10 cellular contexts compared by ENCODE assay signal in genomic region chr1:20981903-20982695, GRCh38.
DNase-seq lines count a peak whose midpoint lies in the region; ATAC-seq, FAIRE-seq and TF ChIP-seq lines count a peak whose summit lies in the region.
"Had no signal": no experiment of that assay in that cellular context is flagged by ENCODE, and none has a peak within 500 bp of the region (broad histone marks: within the 10 kb centered on the region; RNA-seq: fewer than 3 reads in every experiment).

No MANE protein-coding gene starts in this region.

- H3K4me3 Mint-ChIP-seq in stimulated activated naive B cell treated with anti-CD40 and anti-IgM and Interleukin-4, amounts not matched to agents 10 μg/mL and 1 μg/mL and 100 μg/mL, for 72 hours = no peak overlapping the region
- H3K4me3 Mint-ChIP-seq: activated naive CD8-positive, alpha-beta T cell had no signal

- peak; percentile 40 to 42; a peak in 4 of 5 replicates for TF ChIP-seq RAD21 in A549 (conservative IDR thresholded peaks at IDR 0.05 in 1 of 2, IDR thresholded peaks at IDR 0.05 in 1 of 2)

- H3K79me2 ChIP-seq in keratinocyte (ENCODE audit: control insufficient read depth, insufficient read depth, low read length) = no peaks in the 10 kb centered on the region

- H3K27me3 Mint-ChIP-seq in stimulated activated naive B cell treated with anti-CD40 and anti-IgM and Interleukin-4, amounts not matched to agents 10 μg/mL and 1 μg/mL and 100 μg/mL, for 72 hours = no peaks in the 10 kb centered on the region
- H3K27me3 Mint-ChIP-seq: activated naive CD8-positive, alpha-beta T cell had no signal

- TF ChIP-seq CTCF in A549 (IDR thresholded peaks at IDR 0.05) = peak; percentile 27; the same call in 2 of the 3 replicates
- peak; percentile 24 to 51 (median 27) for TF ChIP-seq CTCF in ascending aorta (IDR thresholded peaks at IDR 0.05)
- peak in 1 of 3 experiments; percentile 25 for TF ChIP-seq CTCF in keratinocyte (optimal IDR thresholded peaks at IDR 0.05 in 1 of 3, IDR thresholded peaks at IDR 0.05 in 1 of 3, conservative IDR thresholded peaks at IDR 0.05 in 1 of 3; ENCODE audit: extremely low read depth in 1 of 3, insufficient read depth in 2 of 3, low read length in 3 of 3)

- dilution Hi-C loops in keratinocyte (cut with MboI; ENCODE audit: extremely low pct_ligation_motif_present, low sequenced_read_pairs) = no loop called here

- H3K27ac Mint-ChIP-seq in stimulated activated naive B cell treated with anti-CD40 and anti-IgM and Interleukin-4, amounts not matched to agents 10 μg/mL and 1 μg/mL and 100 μg/mL, for 72 hours = no peak overlapping the region
- H3K27ac Mint-ChIP-seq: activated naive CD8-positive, alpha-beta T cell had no signal

- DNase-seq in A549 (ENCODE audit: low read depth in 1 of 2, low spot score in 1 of 2) = peak in 1 of 2 experiments; percentile 14
- no peak for DNase-seq in GM19239 (ENCODE audit: insufficient read length, low spot score)
- no peak for DNase-seq in ascending aorta (ENCODE audit: low spot score in 2 of 2)
- DNase-seq in keratinocyte (ENCODE audit: low read depth, low spot score) = no peak
- DNase-seq in germinal center (ENCODE audit: low spot score) = no peak
- no peak for DNase-seq in stimulated activated naive B cell treated with anti-CD40 and anti-IgM and Interleukin-4, amounts not matched to agents 10 μg/mL and 1 μg/mL and 100 μg/mL, for 72 hours
- DNase-seq: NCI-H345 had no signal

- CTCF ChIA-PET in A549 (lab: Yijun Ruan, JAX) = interaction anchor here (0.7 to 3.0 kb wide), 8 partner anchors 11 to 214 kb away, joined by 3 to 15 read pairs (median 4); no protein-coding TSS in a partner anchor

- H3K4me3 ChIP-seq in A549 (no peak overlapping the region), ascending aorta (no peak overlapping the region), keratinocyte (ENCODE audit: control insufficient read depth in 2 of 3, extremely low read depth in 1 of 3, insufficient read depth in 2 of 3, low read depth in 1 of 3, low read length in 3 of 3) (no peak overlapping the region)

- H3K27ac ChIP-seq in A549 (no peak overlapping the region), ascending aorta (no peak overlapping the region), keratinocyte (ENCODE audit: control insufficient read depth, insufficient read depth, low read length) (no peak overlapping the region)

- no peaks in the 10 kb centered on the region for H3K4me1 Mint-ChIP-seq in stimulated activated naive B cell treated with anti-CD40 and anti-IgM and Interleukin-4, amounts not matched to agents 10 μg/mL and 1 μg/mL and 100 μg/mL, for 72 hours

- H3K36me3 ChIP-seq in ascending aorta = no peaks in the 10 kb centered on the region
- peaks cover 0 to 2% of the 10 kb centered on the region in 2 experiments for H3K36me3 ChIP-seq in keratinocyte (ENCODE audit: control insufficient read depth in 2 of 2, extremely low read depth in 1 of 2, insufficient read depth in 2 of 2, low read length in 2 of 2)

- TF ChIP-seq POLR2A in A549 (IDR thresholded peaks at IDR 0.05; ENCODE audit: low read length) = no peak

- ATAC-seq in A549 = peak; percentile 70 to 81; a peak in 5 of 6 replicates
- ATAC-seq in GM19452 (IDR thresholded peaks at IDR 0.05; ENCODE audit: unreplicated experiment) = no peak
- ATAC-seq in GM18520 (IDR thresholded peaks at IDR 0.05; ENCODE audit: unreplicated experiment) = no peak
- no peak for ATAC-seq in stimulated activated naive B cell treated with anti-CD40 and anti-IgM and Interleukin-4, amounts not matched to agents 10 μg/mL and 1 μg/mL and 100 μg/mL, for 72 hours (replicated peaks)

- no peak for FAIRE-seq in A549 (lab: Jason Lieb, UNC)
- peak; percentile 33 for FAIRE-seq in GM19239 (lab: Jason Lieb, UNC)
- FAIRE-seq in keratinocyte (lab: Jason Lieb, UNC) = peak; percentile 56

- no peak overlapping the region for H3K4me2 ChIP-seq in A549
- H3K4me2 ChIP-seq in keratinocyte (ENCODE audit: control insufficient read depth, extremely low read depth, insufficient read depth, low read depth, low read length) = no peak overlapping the region

- peaks cover 2% of the 10 kb centered on the region for H4K20me1 ChIP-seq in keratinocyte (ENCODE audit: control insufficient read depth, extremely low read depth, insufficient read depth, low read length)

- H2AFZ ChIP-seq in keratinocyte (ENCODE audit: control insufficient read depth, low read length) = no peak overlapping the region

- H3K9ac ChIP-seq in keratinocyte (ENCODE audit: control insufficient read depth, extremely low read depth, insufficient read depth, low read length) = no peak overlapping the region

- no peak for TF ChIP-seq EP300 in A549 (IDR thresholded peaks at IDR 0.05)

- H3K36me3 Mint-ChIP-seq in stimulated activated naive B cell treated with anti-CD40 and anti-IgM and Interleukin-4, amounts not matched to agents 10 μg/mL and 1 μg/mL and 100 μg/mL, for 72 hours = peaks cover 11 to 18% of the 10 kb centered on the region in 2 donors

- POLR2A ChIA-PET in A549 (lab: Yijun Ruan, JAX) = no interaction called here

- H3K9me3 ChIP-seq in A549 (no peaks in the 10 kb centered on the region), ascending aorta (no peaks in the 10 kb centered on the region), keratinocyte (ENCODE audit: control insufficient read depth, low read depth, low read length) (no peaks in the 10 kb centered on the region)

- intact Hi-C loops in ascending aorta (cut with DNase I) = loop anchor here (2.0 kb wide), 1 partner anchor 213 kb away; no protein-coding TSS in a partner anchor

- H3K4me1 ChIP-seq in A549 = peaks cover 8% of the 10 kb centered on the region; the same call in 1 of the 3 replicates
- no peaks in the 10 kb centered on the region for H3K4me1 ChIP-seq in ascending aorta
- H3K4me1 ChIP-seq in keratinocyte (ENCODE audit: control insufficient read depth, extremely low read depth, insufficient read depth, low read length) = peaks cover 13% of the 10 kb centered on the region

- H3K9me1 ChIP-seq in keratinocyte (ENCODE audit: control insufficient read depth, extremely low read depth, insufficient read depth, low read length) = no peaks in the 10 kb centered on the region

- H3K27me3 ChIP-seq in ascending aorta (no peaks in the 10 kb centered on the region), keratinocyte (ENCODE audit: control insufficient read depth, extremely low read depth, insufficient read depth, low read length) (no peaks in the 10 kb centered on the region)

- no peaks in the 10 kb centered on the region for H3K9me3 Mint-ChIP-seq in stimulated activated naive B cell treated with anti-CD40 and anti-IgM and Interleukin-4, amounts not matched to agents 10 μg/mL and 1 μg/mL and 100 μg/mL, for 72 hours

TF ChIP-seq in A549, 52 proteins besides CTCF, POLR2A, EP300 and RAD21:
- TF ChIP-seq MAFK (IDR thresholded peaks at IDR 0.05; ENCODE audit: partially characterized antibody) (peak; percentile 85), SMC3 (IDR thresholded peaks at IDR 0.05) (0 out of 3 replicates have a peak, but pooled peaks have one; percentile 28), KDM5A (IDR thresholded peaks at IDR 0.05) (no peak)

Comparison
In these comparisons a context has a peak if more than half of its experiments do, and no peak if none do; other contexts are left out.
1. ATAC-seq: peak in A549 (2 of 2); none in GM19452 (single experiment), GM18520 (single experiment) and stimulated activated naive B cell treated with anti-CD40 and anti-IgM and Interleukin-4, amounts not matched to agents 10 μg/mL and 1 μg/mL and 100 μg/mL, for 72 hours (0 of 2).